16 cellular contexts compared by ENCODE assay signal in the genomic region with DNA sequence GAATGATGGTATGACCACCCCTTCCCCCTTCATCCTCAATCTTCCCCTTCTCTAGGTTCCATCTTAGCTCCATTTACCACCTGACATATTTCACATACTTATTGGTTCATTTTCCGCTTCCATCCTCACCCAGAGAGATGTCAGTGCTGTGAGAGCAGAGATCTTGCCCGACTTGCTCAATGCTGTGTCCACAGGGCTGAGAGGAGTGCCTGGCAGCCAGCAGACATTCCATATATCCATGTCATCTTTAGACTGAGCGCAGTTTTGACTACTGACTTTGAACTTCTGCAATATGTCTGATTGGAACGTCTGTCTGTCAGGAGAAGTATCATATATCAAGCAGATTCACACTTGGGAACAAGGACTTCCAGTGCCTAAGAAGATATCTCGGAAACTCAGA.
DNase-seq lines count a peak whose midpoint lies in the region; ATAC-seq, FAIRE-seq and TF ChIP-seq lines count a peak whose summit lies in the region.
"Had no signal": no experiment of that assay in that cellular context is flagged by ENCODE, and none has a peak within 500 bp of the region (broad histone marks: within the 10 kb centered on the region; RNA-seq: fewer than 3 reads in every experiment).

No MANE protein-coding gene starts in this region.

- H3K27me3 ChIP-seq in RWPE2 (ENCODE audit: insufficient read depth, poor library complexity, severe bottlenecking) = peaks cover 4% of the 10 kb centered on the region
- H3K27me3 ChIP-seq in bronchial epithelial cell (ENCODE audit: control insufficient read depth, insufficient read depth, low read length) = no peaks in the 10 kb centered on the region
- H3K27me3 ChIP-seq: BE2C had no signal

- ATAC-seq in RWPE2 (ENCODE audit: low read depth) = peak; percentile 75; the same call in 2 of the 3 replicates
- ATAC-seq in GM19467 (IDR thresholded peaks at IDR 0.05; ENCODE audit: unreplicated experiment) = no peak

- peak; percentile 0 for DNase-seq in LHCN-M2 (ENCODE audit: low read depth)
- DNase-seq in RWPE2 (ENCODE audit: low spot score) = no peak
- DNase-seq in bronchial epithelial cell (ENCODE audit: low read depth) = peak; percentile 5
- DNase-seq in pons (ENCODE audit: low spot score) = no peak
- DNase-seq in stimulated activated CD4-positive, alpha-beta T cell treated with anti-CD3 and anti-CD28 coated beads, Interleukin-4, amount 100 ng/mL, for 4 hours = no peak
- DNase-seq in cerebellar nuclear complex (lab: John Stamatoyannopoulos, UW) = no peak
- DNase-seq: BE2C; CD4-positive, alpha-beta memory T cell; DMS79; GOT3 had no signal

- H3K9me3 ChIP-seq in RWPE2 (ENCODE audit: severe bottlenecking) = no peaks in the 10 kb centered on the region
- H3K9me3 ChIP-seq: BE2C, HAP-1 had no signal

- FAIRE-seq in bronchial epithelial cell (lab: Jason Lieb, UNC) = no peak
- FAIRE-seq: A204.1, G401.6, GM12891 had no signal

- TF ChIP-seq CTCF in RWPE2 (IDR thresholded peaks at IDR 0.05; ENCODE audit: poor library complexity, severe bottlenecking) (no peak), bronchial epithelial cell (IDR thresholded peaks at IDR 0.05; ENCODE audit: insufficient read depth, low read length, severe bottlenecking) (no peak)

- H3K27ac ChIP-seq in RWPE2 (ENCODE audit: poor library complexity, severe bottlenecking) = no peak overlapping the region
- H3K27ac ChIP-seq: C4-2B had no signal

- no peaks in the 10 kb centered on the region for H3K4me1 ChIP-seq in RWPE2 (ENCODE audit: insufficient read depth, poor library complexity, severe bottlenecking)
- H3K4me1 ChIP-seq: BE2C, HAP-1 had no signal

- H3K4me3 ChIP-seq in RWPE2 (ENCODE audit: severe bottlenecking) (no peak overlapping the region), bronchial epithelial cell (ENCODE audit: low read depth, low read length) (no peak overlapping the region)
- H3K4me3 ChIP-seq: HAP-1 had no signal

- H3K36me3 ChIP-seq in RWPE2 (ENCODE audit: low read depth) (no peaks in the 10 kb centered on the region), bronchial epithelial cell (ENCODE audit: control insufficient read depth, insufficient read depth, low read length) (no peaks in the 10 kb centered on the region)
- H3K36me3 ChIP-seq: BE2C, HAP-1 had no signal

Comparison
In these comparisons a context has a peak if more than half of its experiments do, and no peak if none do; other contexts are left out.
1. DNase-seq: peak in LHCN-M2 (single experiment) and bronchial epithelial cell (single experiment); none in RWPE2 (single experiment), pons (single experiment), stimulated activated CD4-positive, alpha-beta T cell treated with anti-CD3 and anti-CD28 coated beads, Interleukin-4, amount 100 ng/mL, for 4 hours (0 of 2) and cerebellar nuclear complex (0 of 2).